Comparison of ENCODE assay signal across 26 cellular contexts in genomic region chr12:75994069-75994740, GRCh38. TPM values are rescaled to one million over a fixed set of nuclear protein-coding genes. Genes with fewer than 3 reads are reported as not detected.
DNase-seq lines count a peak whose midpoint lies in the region; ATAC-seq, FAIRE-seq and TF ChIP-seq lines count a peak whose summit lies in the region.
"Had no signal": no experiment of that assay in that cellular context is flagged by ENCODE, and none has a peak within 500 bp of the region (broad histone marks: within the 10 kb centered on the region; RNA-seq: fewer than 3 reads in every experiment).

No MANE protein-coding gene starts in this region.

- peak overlapping the region; percentile 37; the same call in 1 of the 2 replicates for H2AFZ ChIP-seq in K562 (ENCODE audit: low read depth, low read length)
- H2AFZ ChIP-seq: GM23248 had no signal

- no peak for TF ChIP-seq CTCF in natural killer cell (IDR thresholded peaks at IDR 0.05)
- no peak for TF ChIP-seq CTCF in K562 (IDR thresholded peaks at IDR 0.05 in 2 of 3, conservative IDR thresholded peaks at IDR 0.05 in 1 of 3; ENCODE audit: insufficient read depth in 2 of 3, low read depth in 1 of 3, low read length in 3 of 3)

- no peaks in the 10 kb centered on the region for H3K79me2 ChIP-seq in K562 (ENCODE audit: control insufficient read depth, insufficient read depth, low read length)

- POLR2A ChIA-PET in K562 (lab: Yijun Ruan, JAX) = no interaction called here

- no peaks in the 10 kb centered on the region for H3K27me3 ChIP-seq in K562 (ENCODE audit: control insufficient read depth in 2 of 2, insufficient read depth in 2 of 2, low read length in 2 of 2)
- H3K27me3 ChIP-seq: sigmoid colon, upper lobe of left lung had no signal

- no peaks in the 10 kb centered on the region for H3K36me3 ChIP-seq in K562 (ENCODE audit: control insufficient read depth, insufficient read depth, low read length)
- H3K36me3 ChIP-seq: sigmoid colon, upper lobe of left lung had no signal

- no peak overlapping the region for H3K4me2 ChIP-seq in K562 (ENCODE audit: insufficient read depth, low read length)
- H3K4me2 ChIP-seq: KMS-11 had no signal

- CTCF ChIA-PET in K562 (lab: Yijun Ruan, JAX; ENCODE audit: low intra/inter-chr PET ratio) = no interaction called here

- no peak overlapping the region for H3K27ac ChIP-seq in K562 (ENCODE audit: extremely low read depth, low read depth, low read length)
- H3K27ac ChIP-seq: coronary artery, GM23248, KMS-11, sigmoid colon, SK-N-MC, upper lobe of left lung had no signal

- no TSS peak for BruUV-seq in K562 (replicated peaks; lab: Mats Ljungman, UMichigan)

- H3K9me3 ChIP-seq in K562 (replicated peaks; ENCODE audit: control insufficient read depth, insufficient read depth, low read depth, low read length) = no peaks in the 10 kb centered on the region
- H3K9me3 ChIP-seq: sigmoid colon, upper lobe of left lung had no signal

- 13% methylated on average over 4 of the region's 4 CpGs for WGBS in K562 (ENCODE audit: insufficient coverage, low coverage, missing lambda C conversion rate)

- no peak for TF ChIP-seq POLR2A in K562 (conservative IDR thresholded peaks at IDR 0.05)

- intact Hi-C loops in natural killer cell (cut with micrococcal nuclease) = no loop called here
- intact Hi-C loops in K562 (cut with micrococcal nuclease) = no loop called here

- H3K9ac ChIP-seq in K562 (ENCODE audit: insufficient read depth in 1 of 2, low read depth in 2 of 2, low read length in 2 of 2) = no peak overlapping the region
- H3K9ac ChIP-seq: GM23248, KMS-11 had no signal

- H3K27me3 Mint-ChIP-seq in natural killer cell treated with Interleukin-12 subunit alpha and Interleukin-12 subunit beta and Interleukin-15 and Interleukin-18, amount 100 ng/mL, for 72 hours = peaks cover 0 to 2% of the 10 kb centered on the region in 2 donors
- peaks cover 9 to 14% of the 10 kb centered on the region in 2 donors for H3K27me3 Mint-ChIP-seq in natural killer cell (ENCODE audit: low read depth in 2 of 2)
- H3K27me3 Mint-ChIP-seq in T-helper 1 cell treated with Interleukin-12 subunit alpha and Interleukin-12 subunit beta and Interleukin-4 antibody, amounts not matched to agents 30 μg/mL and 1 μg/mL, for 36 hours (ENCODE audit: low read depth) = no peaks in the 10 kb centered on the region
- no peaks in the 10 kb centered on the region for H3K27me3 Mint-ChIP-seq in stimulated activated naive CD8-positive, alpha-beta T cell treated with anti-CD3 and anti-CD28 coated beads, Interleukin-15, Interleukin-2, amounts not matched to agents 100 ng/mL and 50 ng/mL, for 24 hours

- H3K27ac Mint-ChIP-seq in natural killer cell treated with Interleukin-12 subunit alpha and Interleukin-12 subunit beta and Interleukin-15 and Interleukin-18, amount 100 ng/mL, for 72 hours = peak overlapping the region; percentile 19 to 86
- no peak overlapping the region for H3K27ac Mint-ChIP-seq in natural killer cell
- H3K27ac Mint-ChIP-seq in T-helper 1 cell treated with Interleukin-12 subunit alpha and Interleukin-12 subunit beta and Interleukin-4 antibody, amounts not matched to agents 30 μg/mL and 1 μg/mL, for 36 hours = peak overlapping the region; percentile 32
- peak overlapping the region; percentile 91 for H3K27ac Mint-ChIP-seq in stimulated activated naive CD8-positive, alpha-beta T cell treated with anti-CD3 and anti-CD28 coated beads, Interleukin-15, Interleukin-2, amounts not matched to agents 100 ng/mL and 50 ng/mL, for 24 hours
- H3K27ac Mint-ChIP-seq: CD8-positive, alpha-beta T cell; endodermal cell; WTC11 had no signal

- H3K4me3 ChIP-seq in K562 = no peak overlapping the region
- H3K4me3 ChIP-seq: coronary artery, GM23248, sigmoid colon, SK-N-MC, upper lobe of left lung had no signal

- H3K4me3 Mint-ChIP-seq in natural killer cell treated with Interleukin-12 subunit alpha and Interleukin-12 subunit beta and Interleukin-15 and Interleukin-18, amount 100 ng/mL, for 72 hours = no peak overlapping the region
- H3K4me3 Mint-ChIP-seq in natural killer cell = no peak overlapping the region
- no peak overlapping the region for H3K4me3 Mint-ChIP-seq in T-helper 1 cell treated with Interleukin-12 subunit alpha and Interleukin-12 subunit beta and Interleukin-4 antibody, amounts not matched to agents 30 μg/mL and 1 μg/mL, for 36 hours
- H3K4me3 Mint-ChIP-seq in stimulated activated naive CD8-positive, alpha-beta T cell treated with anti-CD3 and anti-CD28 coated beads, Interleukin-15, Interleukin-2, amounts not matched to agents 100 ng/mL and 50 ng/mL, for 24 hours = peak overlapping the region; percentile 49
- H3K4me3 Mint-ChIP-seq: CD8-positive, alpha-beta T cell; endodermal cell; mesothelial cell of epicardium; nephron; WTC11 had no signal

- H3K9me3 Mint-ChIP-seq in natural killer cell treated with Interleukin-12 subunit alpha and Interleukin-12 subunit beta and Interleukin-15 and Interleukin-18, amount 100 ng/mL, for 72 hours = peaks cover under 1% of the 10 kb centered on the region
- no peaks in the 10 kb centered on the region for H3K9me3 Mint-ChIP-seq in natural killer cell
- H3K9me3 Mint-ChIP-seq in T-helper 1 cell treated with Interleukin-12 subunit alpha and Interleukin-12 subunit beta and Interleukin-4 antibody, amounts not matched to agents 30 μg/mL and 1 μg/mL, for 36 hours = peaks cover 8% of the 10 kb centered on the region
- no peaks in the 10 kb centered on the region for H3K9me3 Mint-ChIP-seq in stimulated activated naive CD8-positive, alpha-beta T cell treated with anti-CD3 and anti-CD28 coated beads, Interleukin-15, Interleukin-2, amounts not matched to agents 100 ng/mL and 50 ng/mL, for 24 hours
- H3K9me3 Mint-ChIP-seq: CD8-positive, alpha-beta T cell; nephron; WTC11 had no signal

- peaks cover 0 to 2% of the 10 kb centered on the region in 2 experiments; a peak in 1 of 5 replicates for H3K4me1 ChIP-seq in K562 (replicated peaks in 1 of 2; ENCODE audit: control insufficient read depth in 2 of 2, insufficient read depth in 2 of 2, low read length in 2 of 2)
- H3K4me1 ChIP-seq: sigmoid colon had no signal

- no peaks in the 10 kb centered on the region for H3K9me1 ChIP-seq in K562 (ENCODE audit: control insufficient read depth, insufficient read depth, low read length)

- TF ChIP-seq EP300 in K562 (IDR thresholded peaks at IDR 0.05; ENCODE audit: low read length) = no peak

- TF ChIP-seq RAD21 in K562 (CRISPR knock-in tag; conservative IDR thresholded peaks at IDR 0.05 in 1 of 2, IDR thresholded peaks at IDR 0.05 in 1 of 2) = no peak

- no peak for FAIRE-seq in K562 (lab: Jason Lieb, UNC)
- FAIRE-seq: bronchial epithelial cell had no signal

- no peak for DNase-seq in natural killer cell treated with Interleukin-12 subunit alpha and Interleukin-12 subunit beta and Interleukin-15 and Interleukin-18, amount 100 ng/mL, for 72 hours (ENCODE audit: low spot score)
- DNase-seq in natural killer cell (no peak), K562 (ENCODE audit: extremely low read depth in 1 of 4, low spot score in 3 of 4) (no peak), A172 (ENCODE audit: low spot score) (no peak), G401 (ENCODE audit: low spot score) (no peak)
- DNase-seq: CD8-positive, alpha-beta T cell; DMS53; endodermal cell; GM23248; left cardiac atrium; NCI-H2029 treated with DMSO at 0.1 percent for 48 hours; NCI-H446 treated with DMSO at 0.1 percent for 48 hours; NK-92 treated with Interleukin-12 subunit alpha and Interleukin-12 subunit beta, amount 100 ng/mL, for 24 hours; posterior cingulate gyrus; sigmoid colon; upper lobe of left lung had no signal

- H3K36me3 Mint-ChIP-seq in natural killer cell treated with Interleukin-12 subunit alpha and Interleukin-12 subunit beta and Interleukin-15 and Interleukin-18, amount 100 ng/mL, for 72 hours = peaks cover 2% of the 10 kb centered on the region
- no peaks in the 10 kb centered on the region for H3K36me3 Mint-ChIP-seq in natural killer cell
- no peaks in the 10 kb centered on the region for H3K36me3 Mint-ChIP-seq in T-helper 1 cell treated with Interleukin-12 subunit alpha and Interleukin-12 subunit beta and Interleukin-4 antibody, amounts not matched to agents 30 μg/mL and 1 μg/mL, for 36 hours (ENCODE audit: low read depth)
- no peaks in the 10 kb centered on the region for H3K36me3 Mint-ChIP-seq in stimulated activated naive CD8-positive, alpha-beta T cell treated with anti-CD3 and anti-CD28 coated beads, Interleukin-15, Interleukin-2, amounts not matched to agents 100 ng/mL and 50 ng/mL, for 24 hours (ENCODE audit: low read depth)
- H3K36me3 Mint-ChIP-seq: CD8-positive, alpha-beta T cell; mesothelial cell of epicardium; WTC11 had no signal

- H3K4me1 Mint-ChIP-seq in natural killer cell treated with Interleukin-12 subunit alpha and Interleukin-12 subunit beta and Interleukin-15 and Interleukin-18, amount 100 ng/mL, for 72 hours (ENCODE audit: low read depth in 2 of 2) = peaks cover 42 to 48% of the 10 kb centered on the region in 2 donors
- no peaks in the 10 kb centered on the region for H3K4me1 Mint-ChIP-seq in natural killer cell
- peaks cover 20% of the 10 kb centered on the region for H3K4me1 Mint-ChIP-seq in T-helper 1 cell treated with Interleukin-12 subunit alpha and Interleukin-12 subunit beta and Interleukin-4 antibody, amounts not matched to agents 30 μg/mL and 1 μg/mL, for 36 hours (ENCODE audit: low read depth)
- peaks cover 58% of the 10 kb centered on the region for H3K4me1 Mint-ChIP-seq in stimulated activated naive CD8-positive, alpha-beta T cell treated with anti-CD3 and anti-CD28 coated beads, Interleukin-15, Interleukin-2, amounts not matched to agents 100 ng/mL and 50 ng/mL, for 24 hours (ENCODE audit: low read depth)

- in situ Hi-C loops in K562 (cut with MboI) (no loop called here), G401 (cut with HindIII; ENCODE audit: low sequenced_read_pairs) (no loop called here)

- ATAC-seq in natural killer cell treated with Interleukin-12 subunit alpha and Interleukin-12 subunit beta and Interleukin-15 and Interleukin-18, amount 100 ng/mL, for 72 hours = peak; percentile 15 to 72
- ATAC-seq in natural killer cell (no peak), K562 (no peak), GM18867 (IDR thresholded peaks at IDR 0.05; ENCODE audit: unreplicated experiment) (no peak)
- ATAC-seq: CD8-positive, alpha-beta T cell; left cardiac atrium; WTC11 had no signal

- no peaks in the 10 kb centered on the region for H4K20me1 ChIP-seq in K562 (replicated peaks; ENCODE audit: control insufficient read depth, insufficient read depth, low read length)

RNA-seq across cellular contexts. Expression of gene PHLDA1, which starts 37.4 kb away (rescaled TPM):
- total RNA-seq in natural killer cell treated with Interleukin-12 subunit alpha and Interleukin-12 subunit beta and Interleukin-15 and Interleukin-18, amount 100 ng/mL, for 72 hours = 100 to 1,000 TPM in 1 of 2 donors, 10 to 100 TPM in 1; 62.0 to 153 TPM
- 10 to 100 TPM; 11.1 to 24.0 (median 19.1) TPM for total RNA-seq in natural killer cell
- 3.4 TPM in 2 replicates for total RNA-seq in K562 (2011; cell fraction: chromatin; rRNA removed; ENCODE audit: low replicate concordance)
- total RNA-seq in K562 (2011; cell fraction: nucleolus; rRNA removed) = 2.1 and 4.5 TPM in 2 replicates
- 3.4 and 6.9 TPM in 2 replicates for total RNA-seq in K562 (2011; cell fraction: nucleoplasm; rRNA removed)
- 0.54 and 0.73 TPM in 2 replicates for total RNA-seq in K562 (2014; rRNA removed)
- total RNA-seq in K562 (2014; rRNA removed; fragmentation: Illumina TruSeq; extraction: Trizol) = 0.51 and 0.80 TPM in 2 replicates
- total RNA-seq in K562 (2015; rRNA removed; fragmentation: Illumina TruSeq; extraction: Trizol) = 0.33 and 0.38 TPM in 2 replicates
- total RNA-seq in K562 (2021) = 0.81 and 1.6 TPM in 2 replicates
- polyA plus RNA-seq in K562 (2011; rRNA removed) = 2.3 and 2.9 TPM in 2 replicates
- 1.9 and 4.4 TPM in 2 replicates for polyA plus RNA-seq in K562 (2011; cell fraction: cytosol; rRNA removed)
- 2.0 and 3.7 TPM in 2 replicates for polyA plus RNA-seq in K562 (2011; cell fraction: nucleus; rRNA removed)
- polyA plus RNA-seq in K562 (2012) = 1.1 and 1.7 TPM in 2 replicates
- 0.40 and 0.57 TPM in 2 replicates for polyA plus RNA-seq in K562 (2014; fragmentation: Illumina TruSeq; extraction: Trizol)
- under 1 TPM; 0.15 to 0.56 TPM for polyA plus RNA-seq in K562 (2014; fragmentation: Nextera tagmentation; extraction: Ambion mirVana)
- polyA plus RNA-seq in K562 (2014; rRNA removed) = 0.61 and 0.82 TPM in 2 replicates
- polyA minus RNA-seq in K562 (2011; rRNA and poly(A)+ RNA removed) = 3.0 and 3.2 TPM in 2 replicates
- 2.9 and 4.0 TPM in 2 replicates for polyA minus RNA-seq in K562 (2011; cell fraction: cytosol; rRNA and poly(A)+ RNA removed)
- 4.7 and 6.1 TPM in 2 replicates for polyA minus RNA-seq in K562 (2011; cell fraction: nucleus; rRNA and poly(A)+ RNA removed)
- total RNA-seq in A172 (2014; rRNA removed; shearing (Covaris generic)) = 48.3 and 61.6 TPM in 2 replicates
- 3.5 and 3.7 TPM in 2 replicates for total RNA-seq in G401 (2014; rRNA removed; shearing (Covaris generic))

Comparison
In these comparisons a context has a peak if more than half of its experiments do, and no peak if none do; other contexts are left out.
1. ATAC-seq: peak in natural killer cell treated with Interleukin-12 subunit alpha and Interleukin-12 subunit beta and Interleukin-15 and Interleukin-18, amount 100 ng/mL, for 72 hours (2 of 2); none in natural killer cell (0 of 3), K562 (single experiment) and GM18867 (single experiment).
2. H3K27ac Mint-ChIP-seq: peak in natural killer cell treated with Interleukin-12 subunit alpha and Interleukin-12 subunit beta and Interleukin-15 and Interleukin-18, amount 100 ng/mL, for 72 hours (2 of 2), T-helper 1 cell treated with Interleukin-12 subunit alpha and Interleukin-12 subunit beta and Interleukin-4 antibody, amounts not matched to agents 30 μg/mL and 1 μg/mL, for 36 hours (single experiment) and stimulated activated naive CD8-positive, alpha-beta T cell treated with anti-CD3 and anti-CD28 coated beads, Interleukin-15, Interleukin-2, amounts not matched to agents 100 ng/mL and 50 ng/mL, for 24 hours (single experiment); none in natural killer cell (0 of 2).